1 cellular context compared by ENCODE assay signal in the genomic region with DNA sequence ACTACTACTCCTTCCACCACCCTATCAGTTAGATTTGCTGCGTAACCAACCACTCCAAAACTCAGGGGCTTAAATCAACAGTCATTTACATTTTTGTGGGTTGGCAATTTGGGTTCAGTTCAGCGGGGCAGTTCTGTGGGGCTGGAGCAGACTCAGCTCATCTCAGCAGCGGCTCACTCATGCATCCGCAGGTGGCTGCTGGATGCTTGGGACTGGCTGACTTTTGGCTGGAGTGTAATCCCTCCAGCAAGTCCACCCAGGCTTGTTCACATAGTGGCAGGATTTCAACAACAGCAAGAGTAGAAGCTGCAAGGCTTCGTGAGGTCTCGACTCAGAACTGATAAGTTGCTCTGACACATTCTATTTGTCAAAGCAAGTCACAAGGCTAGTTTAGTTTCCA.
TF ChIP-seq lines count a peak whose summit lies in the region.

No MANE protein-coding gene starts in this region.

TF ChIP-seq in H1, 55 proteins besides CTCF, POLR2A, EP300 and RAD21 (continued from another document):
- TF ChIP-seq NANOG (IDR thresholded peaks at IDR 0.05; ENCODE audit: insufficient read depth, low read depth, low read length, poor library complexity, severe bottlenecking) (no peak), NRF1 (IDR thresholded peaks at IDR 0.05; ENCODE audit: low read depth, low read length) (no peak), HDAC6 (IDR thresholded peaks at IDR 0.05; ENCODE audit: low read depth, low read length) (no peak), SP4 (IDR thresholded peaks at IDR 0.05; ENCODE audit: low read length) (no peak), RFX5 (IDR thresholded peaks at IDR 0.05; ENCODE audit: borderline replicate concordance, low read depth, low read length) (no peak), CBX8 (IDR thresholded peaks at IDR 0.05; ENCODE audit: borderline replicate concordance, low read depth, low read length) (no peak), CEBPB (IDR thresholded peaks at IDR 0.05; ENCODE audit: low read depth, low read length) (no peak), POU5F1 (IDR thresholded peaks at IDR 0.05; ENCODE audit: low read depth, low read length) (no peak), EZH2 (IDR thresholded peaks at IDR 0.05; ENCODE audit: low read depth, low read length, severe bottlenecking) (no peak), BCL11A (IDR thresholded peaks at IDR 0.05; ENCODE audit: low read depth in 2 of 2, low read length in 2 of 2) (no peak), CREB1 (IDR thresholded peaks at IDR 0.05) (no peak)
- TF ChIP-seq, protein P1, sequence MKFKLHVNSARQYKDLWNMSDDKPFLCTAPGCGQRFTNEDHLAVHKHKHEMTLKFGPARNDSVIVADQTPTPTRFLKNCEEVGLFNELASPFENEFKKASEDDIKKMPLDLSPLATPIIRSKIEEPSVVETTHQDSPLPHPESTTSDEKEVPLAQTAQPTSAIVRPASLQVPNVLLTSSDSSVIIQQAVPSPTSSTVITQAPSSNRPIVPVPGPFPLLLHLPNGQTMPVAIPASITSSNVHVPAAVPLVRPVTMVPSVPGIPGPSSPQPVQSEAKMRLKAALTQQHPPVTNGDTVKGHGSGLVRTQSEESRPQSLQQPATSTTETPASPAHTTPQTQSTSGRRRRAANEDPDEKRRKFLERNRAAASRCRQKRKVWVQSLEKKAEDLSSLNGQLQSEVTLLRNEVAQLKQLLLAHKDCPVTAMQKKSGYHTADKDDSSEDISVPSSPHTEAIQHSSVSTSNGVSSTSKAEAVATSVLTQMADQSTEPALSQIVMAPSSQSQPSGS (IDR thresholded peaks at IDR 0.05; ENCODE audit: low read length) = no peak
TF ChIP-seq in H1: peak in this region for 0.
